In the genomic region with DNA sequence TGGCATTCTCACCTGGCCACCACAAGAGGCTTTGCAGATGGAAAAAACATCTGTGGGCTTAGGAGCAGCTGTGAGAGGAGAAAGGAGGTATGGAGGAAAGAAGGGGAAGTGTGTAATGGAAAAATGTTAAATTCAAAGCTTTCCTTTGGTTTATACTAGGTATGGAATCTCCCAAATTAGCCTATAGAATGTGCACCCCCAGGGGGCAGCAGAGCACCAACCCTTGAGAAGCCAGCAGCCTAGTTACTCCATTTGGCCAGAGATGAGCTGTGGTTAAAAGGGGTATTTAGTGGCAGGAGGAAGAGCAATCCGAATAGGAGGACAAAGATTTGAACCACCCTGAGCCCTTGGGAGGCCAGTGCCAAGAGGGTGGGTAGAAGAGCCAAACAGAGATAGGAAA, we compare ENCODE assay signal across 9 cellular contexts.
A peak's percentile ranks its signal among the peaks of the same experiment; 100 is the strongest.
DNase-seq lines count a peak whose midpoint lies in the region; ATAC-seq and TF ChIP-seq lines count a peak whose summit lies in the region.
"Had no signal": no experiment of that assay in that cellular context is flagged by ENCODE, and none has a peak within 500 bp of the region (broad histone marks: within the 10 kb centered on the region; RNA-seq: fewer than 3 reads in every experiment).

No MANE protein-coding gene starts in this region.

- TF ChIP-seq POLR2A in Peyer's patch (IDR thresholded peaks at IDR 0.05) (no peak), lower leg skin (IDR thresholded peaks at IDR 0.05) (no peak)

- no peak overlapping the region for H2BK5ac ChIP-seq in mesenchymal stem cell (ENCODE audit: low read depth, low read length, poor library complexity, severe bottlenecking)

- DNase-seq in DMS53 treated with DMSO at 0.1 percent for 48 hours (lab: John Stamatoyannopoulos, UW; ENCODE audit: unreplicated experiment): peak; percentile 48
- peak; percentile 75 for DNase-seq in HEK293T (ENCODE audit: extremely low spot score)
- DNase-seq in Peyer's patch: peak in 1 of 3 donors; percentile 19
- DNase-seq in colonic mucosa: peak; percentile 58
- DNase-seq in mesenchymal stem cell: peak; percentile 48
- DNase-seq in lower leg skin (ENCODE audit: low spot score in 2 of 2): no peak
- DNase-seq in activated effector memory CD4-positive, alpha-beta T cell treated with Interleukin-2 at 50 U/mL for 16 hours: no peak

- H3K4me2 ChIP-seq in mesenchymal stem cell (ENCODE audit: low read length, poor library complexity, severe bottlenecking): no peak overlapping the region

- TF ChIP-seq CTCF in Peyer's patch (IDR thresholded peaks at IDR 0.05) (peak in 4 of 6 experiments; percentile 29 to 52 (median 42)), colonic mucosa (IDR thresholded peaks at IDR 0.05) (peak; percentile 38), lower leg skin (IDR thresholded peaks at IDR 0.05) (no peak)

- H3K36me3 ChIP-seq in Peyer's patch (no peaks in the 10 kb centered on the region), colonic mucosa (no peaks in the 10 kb centered on the region), mesenchymal stem cell (ENCODE audit: control insufficient read depth in 1 of 2, insufficient read depth in 2 of 2, low read depth in 1 of 2, low read length in 2 of 2) (no peaks in the 10 kb centered on the region)
- H3K36me3 ChIP-seq: pancreas had no signal

- no peak overlapping the region for H3K23ac ChIP-seq in mesenchymal stem cell (ENCODE audit: low read length in 2 of 2)

- H2BK12ac ChIP-seq in mesenchymal stem cell (ENCODE audit: low read length in 2 of 2): no peak overlapping the region

- no peak overlapping the region for H2AFZ ChIP-seq in mesenchymal stem cell (ENCODE audit: low read depth, low read length)

- H2AK5ac ChIP-seq in mesenchymal stem cell (ENCODE audit: low read length, severe bottlenecking): no peak overlapping the region

- H3K27ac ChIP-seq in Peyer's patch (no peak overlapping the region), colonic mucosa (no peak overlapping the region), mesenchymal stem cell (ENCODE audit: low read length, poor library complexity, severe bottlenecking) (no peak overlapping the region)
- H3K27ac ChIP-seq: pancreas had no signal

- CTCF ChIA-PET in HEK293T (lab: Yijun Ruan, JAX): interaction anchor here (0.8 to 2.2 kb wide), 4 partner anchors 9 to 71 kb away, joined by 3 to 9 read pairs (median 6); no protein-coding TSS in a partner anchor

- no peaks in the 10 kb centered on the region for H3K79me1 ChIP-seq in mesenchymal stem cell (replicated peaks; ENCODE audit: low read length, poor library complexity, severe bottlenecking)

- H3K4me1 ChIP-seq in Peyer's patch (no peaks in the 10 kb centered on the region), colonic mucosa (no peaks in the 10 kb centered on the region), mesenchymal stem cell (ENCODE audit: control insufficient read depth, insufficient read depth, low read depth, low read length) (no peaks in the 10 kb centered on the region)
- H3K4me1 ChIP-seq: pancreas had no signal

- no peak overlapping the region for H2BK15ac ChIP-seq in mesenchymal stem cell (ENCODE audit: low read depth, poor library complexity, severe bottlenecking)

- 32% methylated on average over 1 of the region's 1 CpG for WGBS in mesenchymal stem cell
- 36 to 48% methylated on average over 1 of the region's 1 CpG for WGBS in lower leg skin, 2 donors

- no peak overlapping the region for H2BK120ac ChIP-seq in mesenchymal stem cell (ENCODE audit: low read depth, low read length)

- H3K4me3 ChIP-seq in Peyer's patch: no peak overlapping the region
- H3K4me3 ChIP-seq in colonic mucosa: no peak overlapping the region
- no peak overlapping the region for H3K4me3 ChIP-seq in mesenchymal stem cell (ENCODE audit: insufficient read depth in 1 of 2, low read depth in 1 of 2, low read length in 2 of 2)
- no peak overlapping the region for H3K4me3 ChIP-seq in lower leg skin (ENCODE audit: low read depth, poor library complexity, severe bottlenecking)
- H3K4me3 ChIP-seq: pancreas had no signal

- ATAC-seq in GM21529 (IDR thresholded peaks at IDR 0.05; ENCODE audit: unreplicated experiment): no peak

- POLR2A ChIA-PET in HEK293T (lab: Yijun Ruan, JAX): no interaction called here

- intact Hi-C loops in colonic mucosa (cut with DNase I): no loop called here
- intact Hi-C loops in lower leg skin (cut with DNase I; ENCODE audit: low total_unique reads): no loop called here

- no peak overlapping the region for H3K18ac ChIP-seq in mesenchymal stem cell (ENCODE audit: low read depth in 1 of 2, low read length in 2 of 2)

- no peak overlapping the region for H3K4ac ChIP-seq in mesenchymal stem cell (ENCODE audit: low read depth in 1 of 2, low read length in 2 of 2)

- no peak overlapping the region for H4K91ac ChIP-seq in mesenchymal stem cell (ENCODE audit: low read length)

- no peaks in the 10 kb centered on the region for H3K9me3 ChIP-seq in Peyer's patch
- no peaks in the 10 kb centered on the region for H3K9me3 ChIP-seq in colonic mucosa
- H3K9me3 ChIP-seq in mesenchymal stem cell (ENCODE audit: control insufficient read depth, low read length): peaks cover 3% of the 10 kb centered on the region
- H3K9me3 ChIP-seq: pancreas had no signal

- no peak overlapping the region for H4K8ac ChIP-seq in mesenchymal stem cell (ENCODE audit: low read length)

- H3K9ac ChIP-seq in colonic mucosa (ENCODE audit: low read depth in 2 of 2, low read length in 2 of 2) (no peak overlapping the region), mesenchymal stem cell (ENCODE audit: low read length) (no peak overlapping the region)

- H3K14ac ChIP-seq in mesenchymal stem cell (ENCODE audit: low read length in 2 of 2): no peak overlapping the region

- H3K27me3 ChIP-seq in Peyer's patch (no peaks in the 10 kb centered on the region), colonic mucosa (no peaks in the 10 kb centered on the region), mesenchymal stem cell (ENCODE audit: control insufficient read depth in 1 of 2, insufficient read depth in 1 of 2, low read length in 2 of 2) (peaks cover 8 to 16% of the 10 kb centered on the region in 2 experiments)
- H3K27me3 ChIP-seq: pancreas had no signal

TF ChIP-seq in HEK293T, 16 proteins besides CTCF, POLR2A, EP300 and RAD21:
- TF ChIP-seq ELF4 (IDR thresholded peaks at IDR 0.05) (no peak), FOXM1 (IDR thresholded peaks at IDR 0.05; ENCODE audit: borderline replicate concordance) (no peak), CTBP1 (IDR thresholded peaks at IDR 0.05; ENCODE audit: borderline replicate concordance) (no peak), FOXK2 (IDR thresholded peaks at IDR 0.05) (no peak), FOXA1 (IDR thresholded peaks at IDR 0.05) (no peak), SUZ12 (IDR thresholded peaks at IDR 0.05) (no peak), TARDBP (IDR thresholded peaks at IDR 0.05) (no peak), ARNT (IDR thresholded peaks at IDR 0.05) (no peak), SP1 (IDR thresholded peaks at IDR 0.05) (no peak), PKNOX1 (IDR thresholded peaks at IDR 0.05) (no peak), ZNF384 (IDR thresholded peaks at IDR 0.05) (no peak), BHLHE40 (IDR thresholded peaks at IDR 0.05; ENCODE audit: borderline replicate concordance) (no peak), L3MBTL2 (conservative IDR thresholded peaks at IDR 0.05) (no peak), HDGF (IDR thresholded peaks at IDR 0.05; ENCODE audit: borderline replicate concordance) (no peak), LEF1 (IDR thresholded peaks at IDR 0.05; ENCODE audit: borderline replicate concordance) (no peak), NFRKB (IDR thresholded peaks at IDR 0.05) (no peak)

Comparison
In these comparisons a context has a peak if more than half of its experiments do, and no peak if none do; other contexts are left out.
1. DNase-seq: peak in DMS53 treated with DMSO at 0.1 percent for 48 hours (single experiment), HEK293T (single experiment), colonic mucosa (single experiment) and mesenchymal stem cell (single experiment); none in lower leg skin (0 of 2) and activated effector memory CD4-positive, alpha-beta T cell treated with Interleukin-2 at 50 U/mL for 16 hours (single experiment).
2. CTCF ChIP-seq: peak in Peyer's patch (4 of 6) and colonic mucosa (single experiment); none in lower leg skin (0 of 3).